21 cellular contexts compared by ENCODE assay signal in genomic region chr2:54967759-54968365, GRCh38.
A peak's percentile ranks its signal among the peaks of the same experiment; 100 is the strongest.
DNase-seq lines count a peak whose midpoint lies in the region; ATAC-seq and TF ChIP-seq lines count a peak whose summit lies in the region.
"Had no signal": no experiment of that assay in that cellular context is flagged by ENCODE, and none has a peak within 500 bp of the region (broad histone marks: within the 10 kb centered on the region; RNA-seq: fewer than 3 reads in every experiment).

No MANE protein-coding gene starts in this region.

- H3K36me3 Mint-ChIP-seq in WTC11, result peaks cover 31% of the 10 kb centered on the region

- in situ Hi-C loops in gastrocnemius medialis (cut with MboI; ENCODE audit: low sequenced_read_pairs in 4 of 4), result no loop called here

- peaks cover 13% of the 10 kb centered on the region for H3K9me3 Mint-ChIP-seq in WTC11
- H3K9me3 Mint-ChIP-seq: CD8-positive, alpha-beta memory T cell; IgD-negative memory B cell; nephron had no signal

- H2AFZ ChIP-seq in HCT116 (ENCODE audit: low read depth, low read length, poor library complexity, severe bottlenecking), result no peak overlapping the region

- CTCF ChIA-PET in HCT116 (lab: Charles Lee) (no interaction called here), WTC11 (lab: Charles Lee) (interaction anchor here (1.0 kb wide), 1 partner anchor 68 kb away, joined by 3 read pairs; no protein-coding TSS in a partner anchor)

- 0 out of 2 replicates have a peak, but pooled peaks have one; percentile 13 for ATAC-seq in HCT116
- ATAC-seq in WTC11, result peak; percentile 8; the same call in 1 of the 2 replicates
- ATAC-seq in gastrocnemius medialis, result no peak
- ATAC-seq: esophagus mucosa, gastroesophageal sphincter had no signal

- peaks cover 47% of the 10 kb centered on the region for H3K4me1 Mint-ChIP-seq in WTC11

- RAD21 ChIA-PET in HCT116 (lab: Charles Lee; ENCODE audit: low non-redundant PET in 1 of 2, low total read pairs in 2 of 2, uncharacterized antibody in 2 of 2, unreplicated experiment in 2 of 2), result no interaction called here

- TF ChIP-seq POLR2A in HCT116 (IDR thresholded peaks at IDR 0.05; ENCODE audit: borderline replicate concordance, extremely low read depth, insufficient read depth, insufficient read length), result no peak
- TF ChIP-seq POLR2A in gastrocnemius medialis (IDR thresholded peaks at IDR 0.05), result no peak

- no peak overlapping the region for H3K4me3 Mint-ChIP-seq in WTC11
- H3K4me3 Mint-ChIP-seq: CD8-positive, alpha-beta memory T cell; nephron had no signal

- H3K9me2 ChIP-seq in HCT116 (ENCODE audit: insufficient read depth), result no peaks in the 10 kb centered on the region

- no peak overlapping the region for H3K27ac Mint-ChIP-seq in WTC11

- H3K4me1 ChIP-seq in HCT116 (ENCODE audit: control insufficient read depth in 1 of 2, insufficient read depth in 2 of 2, low read length in 2 of 2) (peaks cover 0 to 5% of the 10 kb centered on the region in 2 experiments; a peak in 1 of 4 replicates), left ventricle myocardium inferior (peaks cover 50% of the 10 kb centered on the region), gastrocnemius medialis (peaks cover 78 to 97% of the 10 kb centered on the region in 2 donors)

- POLR2A ChIA-PET in HCT116 (lab: Charles Lee) (no interaction called here), WTC11 (lab: Charles Lee) (no interaction called here)

- H3K27ac ChIP-seq in HCT116 (ENCODE audit: low read depth, low read length), result no peak overlapping the region
- H3K27ac ChIP-seq in left ventricle myocardium inferior (replicated peaks), result peak overlapping the region; percentile 28
- peak overlapping the region; percentile 89 to 93 (median 91) for H3K27ac ChIP-seq in gastrocnemius medialis
- no peak overlapping the region for H3K27ac ChIP-seq in WERI-Rb-1
- H3K27ac ChIP-seq in coronary artery, result no peak overlapping the region
- H3K27ac ChIP-seq: cardiac muscle cell, gastroesophageal sphincter had no signal

- H4K20me1 ChIP-seq in HCT116 (ENCODE audit: insufficient read depth), result peaks cover 6% of the 10 kb centered on the region; the same call in 1 of the 2 replicates

- H3K36me3 ChIP-seq in HCT116 (ENCODE audit: control insufficient read depth in 1 of 2, insufficient read depth in 2 of 2, low read length in 2 of 2) (peaks cover 4 to 21% of the 10 kb centered on the region in 2 experiments; a peak in 2 of 4 replicates), left ventricle myocardium inferior (peaks cover 7% of the 10 kb centered on the region), gastrocnemius medialis (no peaks in the 10 kb centered on the region), WERI-Rb-1 (peaks cover 30% of the 10 kb centered on the region)

- H3K27me3 Mint-ChIP-seq in WTC11 (ENCODE audit: low read depth), result no peaks in the 10 kb centered on the region
- H3K27me3 Mint-ChIP-seq: CD8-positive, alpha-beta memory T cell; IgD-negative memory B cell had no signal

- H3K79me2 ChIP-seq in HCT116 (ENCODE audit: insufficient read depth, low read length), result 0 out of 2 replicates have a peak, but pooled peaks cover 3% of the 10 kb centered on the region

- no peak for TF ChIP-seq RAD21 in HCT116 (IDR thresholded peaks at IDR 0.05; ENCODE audit: low read depth)

- no peak for DNase-seq in HCT116 (ENCODE audit: low read depth, low spot score)
- DNase-seq in WTC11 (ENCODE audit: low spot score), result no peak
- DNase-seq in left ventricle myocardium inferior, result peak; percentile 43
- no peak for DNase-seq in gastrocnemius medialis
- no peak for DNase-seq in WERI-Rb-1
- DNase-seq in NCI-H2081 (lab: John Stamatoyannopoulos, UW), result no peak
- DNase-seq in coronary artery (ENCODE audit: low spot score), result no peak
- DNase-seq in dedifferentiated amniotic fluid mesenchymal stem cell (ENCODE audit: extremely low spot score), result no peak
- DNase-seq: activated CD4-positive, alpha-beta T cell treated with anti-CD3 and anti-CD28 coated beads, Interleukin-2, amount 50 U/mL, for 4 hours; activated effector memory CD4-positive, alpha-beta T cell treated with anti-CD3 and anti-CD28 coated beads, Interleukin-2, amount 50 U/mL, for 16 hours; CD8-positive, alpha-beta memory T cell; MG63; NCI-H1436 treated with DMSO at 0.1 percent for 48 hours; NCI-H2171; NCI-H526 treated with DMSO at 0.1 percent for 48 hours; stimulated activated CD4-positive, alpha-beta T cell treated with anti-CD3 and anti-CD28 coated beads, Interleukin-4, amount 100 ng/mL, for 4 hours had no signal

- H3K9me3 ChIP-seq in HCT116 (ENCODE audit: control insufficient read depth in 1 of 2, insufficient read depth in 1 of 2, low read depth in 1 of 2, low read length in 2 of 2), result no peaks in the 10 kb centered on the region
- H3K9me3 ChIP-seq in left ventricle myocardium inferior (replicated peaks), result no peaks in the 10 kb centered on the region
- no peaks in the 10 kb centered on the region for H3K9me3 ChIP-seq in gastrocnemius medialis
- no peaks in the 10 kb centered on the region for H3K9me3 ChIP-seq in WERI-Rb-1 (ENCODE audit: severe bottlenecking)
- H3K9me3 ChIP-seq: gastroesophageal sphincter, MG63 had no signal

- intact Hi-C loops in HCT116 (cut with micrococcal nuclease) (no loop called here), left ventricle myocardium inferior (cut with micrococcal nuclease) (no loop called here), gastrocnemius medialis (cut with DNase I; ENCODE audit: low total_unique reads) (loop anchor here (2.0 to 5.0 kb wide), 2 partner anchors 21 to 79 kb away; no protein-coding TSS in a partner anchor)

- no peak for TF ChIP-seq CTCF in HCT116 (IDR thresholded peaks at IDR 0.05 in 2 of 3, conservative IDR thresholded peaks at IDR 0.05 in 1 of 3; ENCODE audit: borderline replicate concordance in 1 of 3, insufficient read depth in 1 of 3, low read depth in 2 of 3, low read length in 2 of 3)
- no peak for TF ChIP-seq CTCF in WTC11 (IDR thresholded peaks at IDR 0.05)
- TF ChIP-seq CTCF in left ventricle myocardium inferior (IDR thresholded peaks at IDR 0.05; ENCODE audit: borderline replicate concordance), result no peak
- TF ChIP-seq CTCF in gastrocnemius medialis (IDR thresholded peaks at IDR 0.05 in 4 of 5, conservative IDR thresholded peaks at IDR 0.05 in 1 of 5), result no peak
- no peak for TF ChIP-seq CTCF in WERI-Rb-1 (IDR thresholded peaks at IDR 0.05; ENCODE audit: low read depth, low read length)
- TF ChIP-seq CTCF in coronary artery (IDR thresholded peaks at IDR 0.05), result no peak

- BruUV-seq in HCT116 (replicated peaks; lab: Mats Ljungman, UMichigan), result no TSS peak

- no peak overlapping the region for H3K9ac ChIP-seq in HCT116 (ENCODE audit: low read length)

- H3K4me3 ChIP-seq in HCT116 (replicated peaks in 1 of 2; ENCODE audit: low read depth in 1 of 2, low read length in 2 of 2), result no peak overlapping the region
- no peak overlapping the region for H3K4me3 ChIP-seq in left ventricle myocardium inferior
- H3K4me3 ChIP-seq in gastrocnemius medialis, result no peak overlapping the region
- no peak overlapping the region for H3K4me3 ChIP-seq in WERI-Rb-1 (ENCODE audit: low read depth, low read length)
- H3K4me3 ChIP-seq in coronary artery, result no peak overlapping the region
- H3K4me3 ChIP-seq: cardiac muscle cell, gastroesophageal sphincter, MG63 had no signal

- H3K4me2 ChIP-seq in HCT116 (ENCODE audit: low read length), result no peak overlapping the region

- H3K27me3 ChIP-seq in HCT116 (ENCODE audit: insufficient read depth, low read length) (no peaks in the 10 kb centered on the region), left ventricle myocardium inferior (ENCODE audit: low read depth) (peaks cover 79% of the 10 kb centered on the region), gastrocnemius medialis (no peaks in the 10 kb centered on the region), WERI-Rb-1 (ENCODE audit: insufficient read depth, low read depth, severe bottlenecking) (no peaks in the 10 kb centered on the region)
- H3K27me3 ChIP-seq: gastroesophageal sphincter, MG63 had no signal

TF ChIP-seq in HCT116, 20 proteins besides CTCF, POLR2A, EP300 and RAD21:
- no peak for TF ChIP-seq JUND (IDR thresholded peaks at IDR 0.05)

TF ChIP-seq in WTC11, 78 proteins besides CTCF, POLR2A, EP300 and RAD21:
- no peak for TF ChIP-seq ZNF423 (CRISPR knock-in tag; IDR thresholded peaks at IDR 0.05)
- no peak for TF ChIP-seq ZNF281 (CRISPR knock-in tag; IDR thresholded peaks at IDR 0.05)
- TF ChIP-seq MAX (CRISPR knock-in tag; IDR thresholded peaks at IDR 0.05), result no peak

Comparison
In these comparisons a context has a peak if more than half of its experiments do, and no peak if none do; other contexts are left out.
1. ATAC-seq: peak in HCT116 (single experiment) and WTC11 (single experiment); none in gastrocnemius medialis (0 of 2).
2. H3K27ac ChIP-seq: peak in left ventricle myocardium inferior (single experiment) and gastrocnemius medialis (4 of 4); none in HCT116 (single experiment), WERI-Rb-1 (single experiment) and coronary artery (0 of 2).